Comparison of ENCODE assay signal across 1 cellular context in genomic region chr17:40475234-40476210, GRCh38.
TF ChIP-seq lines count a peak whose summit lies in the region.

No MANE protein-coding gene starts in this region.

TF ChIP-seq in H1, 55 proteins besides CTCF, POLR2A, EP300 and RAD21:
- TF ChIP-seq HDAC6 (IDR thresholded peaks at IDR 0.05; ENCODE audit: low read depth, low read length): no peak
- no peak for TF ChIP-seq CHD2 (IDR thresholded peaks at IDR 0.05; ENCODE audit: low read length)
- TF ChIP-seq CTBP2 (IDR thresholded peaks at IDR 0.05; ENCODE audit: borderline replicate concordance, insufficient read depth, insufficient read length, low read length): no peak
- TF ChIP-seq BACH1 (IDR thresholded peaks at IDR 0.05; ENCODE audit: low read length): peak; percentile 40; the same call in 1 of the 2 replicates
